8 cellular contexts compared by ENCODE assay signal in genomic region chr20:62805365-62805710, GRCh38. TPM values are rescaled to one million over a fixed set of nuclear protein-coding genes. Genes with fewer than 3 reads are reported as not detected.
A peak's percentile ranks its signal among the peaks of the same experiment; 100 is the strongest.
DNase-seq lines count a peak whose midpoint lies in the region; ATAC-seq, FAIRE-seq and TF ChIP-seq lines count a peak whose summit lies in the region.

No MANE protein-coding gene starts in this region.

- peak overlapping the region; percentile 46 for H2AFZ ChIP-seq in mammary epithelial cell (ENCODE audit: low read depth, low read length)

- no TSS peak for BruUV-seq in mammary epithelial cell (replicated peaks; lab: Mats Ljungman, UMichigan)

- CTCF ChIA-PET in mammary epithelial cell (lab: Charles Lee; ENCODE audit: low non-redundant PET), result no interaction called here

- ATAC-seq in memory B cell (ENCODE audit: low read depth), result peak; percentile 28
- ATAC-seq in GM19328 (IDR thresholded peaks at IDR 0.05; ENCODE audit: unreplicated experiment), result no peak

- no peaks in the 10 kb centered on the region for H3K9me3 Mint-ChIP-seq in memory B cell

- dilution Hi-C loops in mammary epithelial cell (cut with HindIII; ENCODE audit: low sequenced_read_pairs), result no loop called here

- in situ Hi-C loops in mammary epithelial cell (cut with MboI; ENCODE audit: low sequenced_read_pairs in 2 of 2), result no loop called here

- peaks cover 26% of the 10 kb centered on the region for H3K79me2 ChIP-seq in mammary epithelial cell (ENCODE audit: insufficient read depth, low read length)

- no peaks in the 10 kb centered on the region for H3K27me3 ChIP-seq in mammary epithelial cell (ENCODE audit: insufficient read depth, low read length)

- no peaks in the 10 kb centered on the region for H4K20me1 ChIP-seq in mammary epithelial cell (ENCODE audit: insufficient read depth, low read length)

- intact Hi-C loops in mammary epithelial cell (cut with micrococcal nuclease), result no loop called here

- H3K9me3 ChIP-seq in KOPT-K1 (ENCODE audit: insufficient read depth, low read length, poor library complexity, severe bottlenecking) (no peaks in the 10 kb centered on the region), mammary epithelial cell (replicated peaks; ENCODE audit: insufficient read depth, low read length) (no peaks in the 10 kb centered on the region)

- no peak for DNase-seq in GM12865 (ENCODE audit: low read depth)
- DNase-seq in mammary epithelial cell, result no peak
- no peak for DNase-seq in memory B cell (ENCODE audit: low spot score in 2 of 2)
- peak; percentile 65 for DNase-seq in urothelium cell line (ENCODE audit: low spot score)
- DNase-seq in middle frontal gyrus (ENCODE audit: extremely low spot score, low spot score), result no peak
- no peak for DNase-seq in mucosa of gallbladder (ENCODE audit: low spot score)

- H3K27me3 Mint-ChIP-seq in memory B cell, result no peaks in the 10 kb centered on the region

- WGBS in mammary epithelial cell (ENCODE audit: low coverage, missing lambda C conversion rate), result 0% methylated on average over 9 of the region's 32 CpGs

- H3K4me2 ChIP-seq in mammary epithelial cell (ENCODE audit: insufficient read depth, low read depth, low read length), result peak overlapping the region; percentile 88

- H3K27ac ChIP-seq in KOPT-K1 (ENCODE audit: low read depth, low read length, poor library complexity, severe bottlenecking) (peak overlapping the region; percentile 83), mammary epithelial cell (ENCODE audit: insufficient read depth, low read depth, low read length) (no peak overlapping the region)

- TF ChIP-seq CTCF in GM12865 (IDR thresholded peaks at IDR 0.05; ENCODE audit: insufficient read depth, low read depth, low read length, missing control alignments), result no peak
- no peak for TF ChIP-seq CTCF in mammary epithelial cell (conservative IDR thresholded peaks at IDR 0.05 in 1 of 2, IDR thresholded peaks at IDR 0.05 in 1 of 2; ENCODE audit: extremely low read depth in 1 of 2, insufficient read depth in 1 of 2, low read depth in 1 of 2, low read length in 2 of 2)

- H3K4me3 ChIP-seq in GM12865 (ENCODE audit: low read depth, low read length), result peak overlapping the region; percentile 88
- H3K4me3 ChIP-seq in mammary epithelial cell (replicated peaks in 1 of 3; ENCODE audit: insufficient read depth in 1 of 3, low read depth in 2 of 3, low read length in 3 of 3), result peak overlapping the region; percentile 46 to 98 (median 95)

- peaks cover 20% of the 10 kb centered on the region for H3K4me1 Mint-ChIP-seq in memory B cell

- peak overlapping the region; percentile 87 for H3K4me3 Mint-ChIP-seq in memory B cell

- H3K36me3 Mint-ChIP-seq in memory B cell, result peaks cover 9% of the 10 kb centered on the region

- no peak overlapping the region for H3K9ac ChIP-seq in mammary epithelial cell (ENCODE audit: insufficient read depth, low read length)

- no peak for FAIRE-seq in urothelium cell line (lab: Jason Lieb, UNC)

- no peak overlapping the region for H3K27ac Mint-ChIP-seq in memory B cell

- H3K36me3 ChIP-seq in KOPT-K1 (ENCODE audit: insufficient read depth, low read length), result peaks cover 59% of the 10 kb centered on the region
- peaks cover 2% of the 10 kb centered on the region for H3K36me3 ChIP-seq in mammary epithelial cell (ENCODE audit: insufficient read depth, low read length)

- H3K4me1 ChIP-seq in mammary epithelial cell (ENCODE audit: insufficient read depth, low read length), result peaks cover 12% of the 10 kb centered on the region

RNA-seq across cellular contexts. Expression of gene OGFR, which starts 0.7 kb away (rescaled TPM):
- total RNA-seq in mammary epithelial cell (10 to 100 TPM; 12.7 to 30.0 TPM), mucosa of gallbladder (50.8 TPM)
- 20.6 TPM for polyA plus RNA-seq in mammary epithelial cell
- 12.4 TPM for polyA minus RNA-seq in mammary epithelial cell

RNA-seq across cellular contexts. Expression of gene MRGBP, which starts 9.1 kb away (rescaled TPM):
- total RNA-seq in mammary epithelial cell, result 10 to 100 TPM; 14.6 to 15.7 TPM
- 14.1 TPM for polyA plus RNA-seq in mammary epithelial cell
- 15.3 TPM for polyA minus RNA-seq in mammary epithelial cell
- 8.9 TPM for total RNA-seq in mucosa of gallbladder

RNA-seq across cellular contexts. Expression of gene COL9A3, which starts 11.5 kb away (rescaled TPM):
- total RNA-seq in mammary epithelial cell (under 1 TPM in 1 of 2 donors, not detected in 1; 0.67 TPM), mucosa of gallbladder (3.6 TPM)
- 0.16 TPM for polyA plus RNA-seq in mammary epithelial cell
- not detected for polyA minus RNA-seq in mammary epithelial cell

RNA-seq across cellular contexts. Expression of gene TCFL5, which starts 56.3 kb away (rescaled TPM):
- total RNA-seq in mammary epithelial cell, result 10 to 100 TPM in 1 of 2 donors, 1 to 10 TPM in 1; 8.1 to 11.7 TPM
- 6.5 TPM for polyA plus RNA-seq in mammary epithelial cell
- 1.9 TPM for polyA minus RNA-seq in mammary epithelial cell
- total RNA-seq in mucosa of gallbladder, result 8.2 TPM
